In genomic region chr13:95403349-95404140, GRCh38 we compare ENCODE assay signal across 8 cellular contexts.
A peak's percentile ranks its signal among the peaks of the same experiment; 100 is the strongest.
DNase-seq lines count a peak whose midpoint lies in the region; ATAC-seq, FAIRE-seq and TF ChIP-seq lines count a peak whose summit lies in the region.

No MANE protein-coding gene starts in this region.

- no peak overlapping the region for H3K27ac ChIP-seq in right atrium auricular region
- no peak overlapping the region for H3K27ac ChIP-seq in skeletal muscle tissue (ENCODE audit: low read depth, low read length)

- peaks cover 0 to 8% of the 10 kb centered on the region in 2 donors for H3K4me1 ChIP-seq in right atrium auricular region
- H3K4me1 ChIP-seq in skeletal muscle tissue (ENCODE audit: control insufficient read depth in 3 of 3, insufficient read depth in 3 of 3, low read length in 3 of 3) = peaks cover 3 to 4% (median 3%) of the 10 kb centered on the region in 3 donors

- DNase-seq in GM12891 (ENCODE audit: insufficient read length, low spot score) (no peak), right atrium auricular region (ENCODE audit: low spot score) (no peak), NCI-H1436 treated with DMSO at 0.1 percent for 48 hours (lab: John Stamatoyannopoulos, UW) (no peak), frontal cortex (ENCODE audit: low spot score in 2 of 2) (no peak), SKM-1 (lab: John Stamatoyannopoulos, UW; ENCODE audit: unreplicated experiment) (no peak)
- peak; percentile 37 for DNase-seq in activated T-cell treated with anti-CD3 and anti-CD28 coated beads, Interleukin-2, amount 50 U/mL, for 24 hours

- peak overlapping the region; percentile 24 to 45 for H3K4me3 ChIP-seq in right atrium auricular region
- peak overlapping the region; percentile 63 to 77 (median 65) for H3K4me3 ChIP-seq in skeletal muscle tissue (ENCODE audit: low read length in 3 of 3)

- H3K9me3 Mint-ChIP-seq in activated T-cell treated with anti-CD3 and anti-CD28 coated beads, Interleukin-2, amount 50 U/mL, for 24 hours = no peaks in the 10 kb centered on the region

- H3K27me3 ChIP-seq in right atrium auricular region (no peaks in the 10 kb centered on the region), skeletal muscle tissue (ENCODE audit: control insufficient read depth in 3 of 3, insufficient read depth in 3 of 3, low read length in 3 of 3) (peaks cover 0 to 3% (median 0%) of the 10 kb centered on the region in 3 donors)

- H3K9ac ChIP-seq in skeletal muscle tissue (ENCODE audit: low read depth in 1 of 3, low read length in 3 of 3) = peak overlapping the region in 2 of 3 donors; percentile 24 to 45

- TF ChIP-seq CTCF in right atrium auricular region (IDR thresholded peaks at IDR 0.05) = no peak

- H3K4me3 Mint-ChIP-seq in activated T-cell treated with anti-CD3 and anti-CD28 coated beads, Interleukin-2, amount 50 U/mL, for 24 hours = peak overlapping the region; percentile 80

- FAIRE-seq in GM12891 (lab: Jason Lieb, UNC) (peak; percentile 74), frontal cortex (lab: Jason Lieb, UNC) (no peak)

- H3K9me3 ChIP-seq in right atrium auricular region (no peaks in the 10 kb centered on the region), skeletal muscle tissue (ENCODE audit: control insufficient read depth in 3 of 3, low read length in 3 of 3) (no peaks in the 10 kb centered on the region)

- ATAC-seq in HG02852 (IDR thresholded peaks at IDR 0.05; ENCODE audit: unreplicated experiment) = peak; percentile 42

- no peak for TF ChIP-seq POLR2A in GM12891 (IDR thresholded peaks at IDR 0.05; ENCODE audit: low read depth, low read length)

- H3K36me3 Mint-ChIP-seq in activated T-cell treated with anti-CD3 and anti-CD28 coated beads, Interleukin-2, amount 50 U/mL, for 24 hours (ENCODE audit: low read depth) = no peaks in the 10 kb centered on the region

- H3K4me1 Mint-ChIP-seq in activated T-cell treated with anti-CD3 and anti-CD28 coated beads, Interleukin-2, amount 50 U/mL, for 24 hours (ENCODE audit: low read depth) = peaks cover 10% of the 10 kb centered on the region

- no peak overlapping the region for H3K27ac Mint-ChIP-seq in activated T-cell treated with anti-CD3 and anti-CD28 coated beads, Interleukin-2, amount 50 U/mL, for 24 hours

- H3K27me3 Mint-ChIP-seq in activated T-cell treated with anti-CD3 and anti-CD28 coated beads, Interleukin-2, amount 50 U/mL, for 24 hours = peaks cover 4% of the 10 kb centered on the region

- H3K36me3 ChIP-seq in right atrium auricular region (no peaks in the 10 kb centered on the region), skeletal muscle tissue (ENCODE audit: control insufficient read depth in 3 of 3, insufficient read depth in 3 of 3, low read length in 3 of 3) (no peaks in the 10 kb centered on the region)

TF ChIP-seq in GM12891, 5 proteins besides CTCF, POLR2A, EP300 and RAD21:
- no peak for TF ChIP-seq POLR2AphosphoS5 (IDR thresholded peaks at IDR 0.05; ENCODE audit: low read depth, low read length)
- no peak for TF ChIP-seq POU2F2 (IDR thresholded peaks at IDR 0.05; ENCODE audit: low read depth, low read length)
- TF ChIP-seq TAF1 (IDR thresholded peaks at IDR 0.05; ENCODE audit: low read depth, low read length) = no peak
